Comparison of ENCODE assay signal across 9 cellular contexts in the genomic region with DNA sequence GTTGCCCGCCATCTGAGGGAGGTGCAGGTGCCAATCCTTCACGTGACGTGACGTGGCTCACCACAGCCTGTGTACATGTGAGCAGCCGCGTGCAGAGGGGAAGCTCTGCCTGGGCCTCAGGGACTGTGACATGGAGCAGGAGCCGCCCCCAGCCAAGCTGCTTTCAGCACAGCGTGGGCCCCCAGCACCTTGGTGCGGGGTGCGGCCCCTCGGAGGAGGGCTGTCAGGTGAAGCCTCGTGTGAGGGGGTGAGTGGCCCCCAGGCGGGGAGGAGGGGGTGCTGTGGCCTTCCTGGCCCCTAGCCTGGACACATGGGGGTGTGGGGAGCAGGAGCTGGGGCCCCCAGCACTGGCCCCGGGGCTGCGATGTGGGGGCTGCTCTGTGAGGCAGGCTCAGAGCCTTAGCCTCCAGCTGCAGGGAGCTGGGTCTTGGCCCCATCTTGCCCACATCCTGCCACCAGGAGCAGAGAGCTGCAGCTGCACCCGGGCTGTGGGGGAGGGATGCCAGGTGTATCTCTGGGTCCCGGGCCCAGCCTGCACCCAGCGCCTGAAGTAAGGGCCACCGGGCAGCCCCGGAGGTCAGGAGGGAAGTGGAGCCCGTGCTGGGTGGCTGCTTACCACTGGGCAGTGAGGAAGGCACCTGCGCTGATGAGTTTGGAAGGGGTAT. TPM values are rescaled to one million over a fixed set of nuclear protein-coding genes. Genes with fewer than 3 reads are reported as not detected.
DNase-seq lines count a peak whose midpoint lies in the region; ATAC-seq, FAIRE-seq and TF ChIP-seq lines count a peak whose summit lies in the region.
"Had no signal": no experiment of that assay in that cellular context is flagged by ENCODE, and none has a peak within 500 bp of the region (broad histone marks: within the 10 kb centered on the region; RNA-seq: fewer than 3 reads in every experiment).

Gene ADORA2A, plus strand, starts transcription at position 100 of the 665 bp plus-strand sequence. CDS start 5,806 bp downstream, outside the sequence.

- TF ChIP-seq POLR2A in vagina (IDR thresholded peaks at IDR 0.05) (no peak), prostate gland (IDR thresholded peaks at IDR 0.05) (no peak)

- peak within 1 kb of the TSS; percentile 83 for H3K4me3 ChIP-seq in GM12865 (ENCODE audit: low read depth, low read length)
- H3K4me3 ChIP-seq in astrocyte (ENCODE audit: insufficient read depth, low read depth, low read length), result no peak within 1 kb of the TSS
- H3K4me3 ChIP-seq in vagina, result peak within 1 kb of the TSS in 1 of 2 donors; percentile 17
- no peak within 1 kb of the TSS for H3K4me3 ChIP-seq in prostate gland

- no peak within 1 kb of the TSS for H2AFZ ChIP-seq in astrocyte (ENCODE audit: low read depth, low read length)

- H3K9me3 Mint-ChIP-seq in astrocyte (ENCODE audit: unreplicated experiment), result no peaks in the 10 kb centered on the region

- H3K36me3 ChIP-seq in astrocyte (ENCODE audit: insufficient read depth, low read length), result no peaks in the 10 kb centered on the region
- no peaks in the 10 kb centered on the region for H3K36me3 ChIP-seq in vagina
- no peaks in the 10 kb centered on the region for H3K36me3 ChIP-seq in prostate gland

- H3K27ac Mint-ChIP-seq in T-helper 17 cell (peak within 1 kb of the TSS; percentile 97), astrocyte (ENCODE audit: unreplicated experiment) (peak within 1 kb of the TSS; percentile 53)

- TF ChIP-seq CTCF in GM12865 (IDR thresholded peaks at IDR 0.05; ENCODE audit: insufficient read depth, low read depth, low read length, missing control alignments), result no peak
- TF ChIP-seq CTCF in astrocyte (IDR thresholded peaks at IDR 0.05; ENCODE audit: insufficient read depth, low read depth, low read length), result no peak
- no peak for TF ChIP-seq CTCF in vagina (IDR thresholded peaks at IDR 0.05)
- TF ChIP-seq CTCF in prostate gland (IDR thresholded peaks at IDR 0.05), result no peak

- H3K4me3 Mint-ChIP-seq in T-helper 17 cell (peak within 1 kb of the TSS; percentile 99), astrocyte (ENCODE audit: unreplicated experiment) (no peak within 1 kb of the TSS)

- peaks cover under 1% of the 10 kb centered on the region for H4K20me1 ChIP-seq in astrocyte (ENCODE audit: insufficient read depth, low read length)

- H3K9me3 ChIP-seq in T-helper 17 cell (ENCODE audit: control insufficient read depth, low read length, poor library complexity, severe bottlenecking), result no peaks in the 10 kb centered on the region
- no peaks in the 10 kb centered on the region for H3K9me3 ChIP-seq in astrocyte (ENCODE audit: insufficient read depth, low read depth, low read length)
- H3K9me3 ChIP-seq in vagina, result no peaks in the 10 kb centered on the region
- no peaks in the 10 kb centered on the region for H3K9me3 ChIP-seq in prostate gland

- H3K79me2 ChIP-seq in astrocyte (ENCODE audit: insufficient read depth, low read length), result no peaks in the 10 kb centered on the region

- DNase-seq in GM12865 (ENCODE audit: low read depth), result peak; percentile 88
- peak; percentile 70 to 78 (median 74) for DNase-seq in T-helper 17 cell
- DNase-seq in astrocyte (ENCODE audit: low read depth), result no peak
- peak; percentile 90 for DNase-seq in stimulated activated CD4-positive, alpha-beta T cell treated with anti-CD3 and anti-CD28 coated beads, Interleukin-15, amount 100 ng/mL, for 24 hours
- no peak for DNase-seq in vagina (ENCODE audit: extremely low spot score in 2 of 2)
- no peak for DNase-seq in prostate gland (ENCODE audit: low spot score)
- no peak for DNase-seq in DMS53 treated with DMSO at 0.1 percent for 48 hours (lab: John Stamatoyannopoulos, UW; ENCODE audit: unreplicated experiment)

- H3K4me2 ChIP-seq in astrocyte (ENCODE audit: low read length), result no peak within 1 kb of the TSS

- no peak within 1 kb of the TSS for H3K9ac ChIP-seq in astrocyte (ENCODE audit: low read length)

- H3K27me3 ChIP-seq in astrocyte (ENCODE audit: insufficient read depth, low read length), result peaks cover 9% of the 10 kb centered on the region
- H3K27me3 ChIP-seq in vagina, result no peaks in the 10 kb centered on the region
- no peaks in the 10 kb centered on the region for H3K27me3 ChIP-seq in prostate gland (replicated peaks; ENCODE audit: insufficient read depth)

- FAIRE-seq in astrocyte (lab: Jason Lieb, UNC), result no peak

- H3K36me3 Mint-ChIP-seq in T-helper 17 cell (ENCODE audit: low read depth), result peaks cover 3% of the 10 kb centered on the region
- peaks cover 2% of the 10 kb centered on the region for H3K36me3 Mint-ChIP-seq in astrocyte (ENCODE audit: low read depth, unreplicated experiment)

- H3K27me3 Mint-ChIP-seq in T-helper 17 cell (no peaks in the 10 kb centered on the region), astrocyte (ENCODE audit: low read depth, unreplicated experiment) (peaks cover 29% of the 10 kb centered on the region)

- WGBS in prostate gland, result 80% methylated on average over 15 of the region's 22 CpGs

- intact Hi-C loops in vagina (cut with DNase I) (loop anchor here (10.0 kb wide), 1 partner anchor 103 kb away; no protein-coding TSS in a partner anchor), prostate gland (cut with DNase I) (loop anchor here (5.0 kb wide), 1 partner anchor 95 kb away; no protein-coding TSS in a partner anchor)

- H3K4me1 Mint-ChIP-seq in T-helper 17 cell (peaks cover 56% of the 10 kb centered on the region), astrocyte (ENCODE audit: low read depth, unreplicated experiment) (peaks cover 11% of the 10 kb centered on the region)

- no peak within 1 kb of the TSS for H3K27ac ChIP-seq in astrocyte (ENCODE audit: low read depth, low read length)
- H3K27ac ChIP-seq in vagina, result no peak within 1 kb of the TSS
- H3K27ac ChIP-seq in prostate gland, result no peak within 1 kb of the TSS

- ATAC-seq in HG02571 (IDR thresholded peaks at IDR 0.05; ENCODE audit: unreplicated experiment), result peak; percentile 42
- peak; percentile 89 for ATAC-seq in T-helper 17 cell
- ATAC-seq: HCT116 had no signal

- peaks cover 17% of the 10 kb centered on the region for H3K4me1 ChIP-seq in astrocyte (ENCODE audit: insufficient read depth, low read length)
- peaks cover 31% of the 10 kb centered on the region for H3K4me1 ChIP-seq in vagina
- peaks cover 4% of the 10 kb centered on the region for H3K4me1 ChIP-seq in prostate gland (replicated peaks)

RNA-seq across cellular contexts. Expression of gene ADORA2A, which starts in this region (rescaled TPM):
- total RNA-seq in T-helper 17 cell (10 to 100 TPM; 20.4 to 22.0 TPM), astrocyte (2.2 and 3.9 TPM in 2 replicates), vagina (5.2 TPM), prostate gland (1 to 10 TPM; 2.1 to 3.7 TPM)

Comparison
In these comparisons a context has a peak if more than half of its experiments do, and no peak if none do; other contexts are left out.
1. DNase-seq: peak in GM12865 (single experiment), T-helper 17 cell (3 of 3) and stimulated activated CD4-positive, alpha-beta T cell treated with anti-CD3 and anti-CD28 coated beads, Interleukin-15, amount 100 ng/mL, for 24 hours (single experiment); none in astrocyte (single experiment), vagina (0 of 2), prostate gland (single experiment) and DMS53 treated with DMSO at 0.1 percent for 48 hours (single experiment).